In genomic region chr17:21043296-21044232, GRCh38 we compare ENCODE assay signal across 8 cellular contexts. TPM values are rescaled to one million over a fixed set of nuclear protein-coding genes. Genes with fewer than 3 reads are reported as not detected.
DNase-seq lines count a peak whose midpoint lies in the region; ATAC-seq and TF ChIP-seq lines count a peak whose summit lies in the region.

No MANE protein-coding gene starts in this region.

- peak overlapping the region; percentile 97 to 99 for H3K27ac ChIP-seq in liver (ENCODE audit: low read depth in 1 of 2, low read length in 2 of 2)

- TF ChIP-seq RAD21 in liver (IDR thresholded peaks at IDR 0.05), result peak; percentile 65 to 74

- peak overlapping the region; percentile 84 to 87 for H3K9ac ChIP-seq in liver (ENCODE audit: low read depth in 1 of 2, low read length in 2 of 2)

- no peaks in the 10 kb centered on the region for H3K9me3 ChIP-seq in liver (ENCODE audit: control insufficient read depth in 4 of 4, low read length in 3 of 4)

- DNase-seq in ACHN (peak; percentile 98), NCI-H2196 (lab: John Stamatoyannopoulos, UW; ENCODE audit: unreplicated experiment) (peak; percentile 88), choroid plexus epithelial cell (ENCODE audit: low read depth) (peak; percentile 99)
- DNase-seq in activated CD4-positive, CD25-positive, alpha-beta regulatory T cell (lab: John Stamatoyannopoulos, UW), result peak; percentile 90 to 99 (median 98)
- DNase-seq in stimulated activated CD4-positive, alpha-beta T cell treated with anti-CD3 and anti-CD28 coated beads, Interleukin-4, amount 100 ng/mL, for 24 hours, result peak; percentile 98

- peak overlapping the region; percentile 82 for H3K4me3 ChIP-seq in choroid plexus epithelial cell (ENCODE audit: low read depth, low read length)
- H3K4me3 ChIP-seq in liver (ENCODE audit: low read depth in 1 of 3, low read length in 3 of 3), result peak overlapping the region; percentile 37 to 89 (median 48)

- in situ Hi-C loops in ACHN (cut with HindIII; ENCODE audit: low pct_ligation_motif_present, low pct_unique_long_range_greater_than_20kb, low sequenced_read_pairs), result no loop called here

- TF ChIP-seq CTCF in choroid plexus epithelial cell (conservative IDR thresholded peaks at IDR 0.05; ENCODE audit: low read depth, low read length) (peak; percentile 80), liver (IDR thresholded peaks at IDR 0.05; ENCODE audit: low read depth, low read length, missing input control) (peak; percentile 68)

- H3K4me1 ChIP-seq in liver (ENCODE audit: control insufficient read depth in 4 of 4, insufficient read depth in 4 of 4, low read length in 3 of 4), result peaks cover 9 to 23% (median 14%) of the 10 kb centered on the region in 4 donors

- WGBS in liver, result 1% methylated on average over 50 of the region's 50 CpGs

- peaks cover 0 to 2% (median 0%) of the 10 kb centered on the region in 4 donors for H3K36me3 ChIP-seq in liver (ENCODE audit: control insufficient read depth in 4 of 4, insufficient read depth in 3 of 4, low read depth in 1 of 4, low read length in 3 of 4)

- ATAC-seq in GM18867 (IDR thresholded peaks at IDR 0.05; ENCODE audit: unreplicated experiment) (peak; percentile 83), HG03097 (IDR thresholded peaks at IDR 0.05; ENCODE audit: low FRiP score, unreplicated experiment) (peak; percentile 84)

- no peaks in the 10 kb centered on the region for H3K27me3 ChIP-seq in liver (ENCODE audit: control insufficient read depth in 4 of 4, insufficient read depth in 4 of 4, low read length in 3 of 4)

TF ChIP-seq in liver, 16 proteins besides CTCF, POLR2A, EP300 and RAD21:
- peak; percentile 7 to 29 for TF ChIP-seq RXRA (IDR thresholded peaks at IDR 0.05)
- no peak for TF ChIP-seq HNF4G (IDR thresholded peaks at IDR 0.05)
- TF ChIP-seq SP1 (IDR thresholded peaks at IDR 0.05), result peak; percentile 61
- peak in 1 of 2 donors; percentile 10 for TF ChIP-seq HNF4A (conservative IDR thresholded peaks at IDR 0.05)
- TF ChIP-seq JUND (IDR thresholded peaks at IDR 0.05), result no peak
- peak in 1 of 2 donors; percentile 7 for TF ChIP-seq GABPA (IDR thresholded peaks at IDR 0.05 in 1 of 2, conservative IDR thresholded peaks at IDR 0.05 in 1 of 2)
- no peak for TF ChIP-seq NR2F2 (IDR thresholded peaks at IDR 0.05)
- TF ChIP-seq EGR1 (IDR thresholded peaks at IDR 0.05; ENCODE audit: low read depth in 2 of 2), result peak; percentile 94
- TF ChIP-seq ZBTB33 (IDR thresholded peaks at IDR 0.05), result peak; percentile 32
- TF ChIP-seq YY1 (IDR thresholded peaks at IDR 0.05), result peak; percentile 88
- no peak for TF ChIP-seq ATF3 (IDR thresholded peaks at IDR 0.05)
- peak; percentile 80 for TF ChIP-seq REST (IDR thresholded peaks at IDR 0.05)
- no peak for TF ChIP-seq FOXA1 (IDR thresholded peaks at IDR 0.05)

RNA-seq across cellular contexts. Expression of gene USP22, which starts 0.8 kb away (rescaled TPM):
- 100 to 1,000 TPM in 1 of 2 donors, 10 to 100 TPM in 1; 83.6 to 109 TPM for total RNA-seq in liver
- 10 to 100 TPM; 27.2 to 32.6 TPM for polyA plus RNA-seq in liver

Comparison
In these comparisons a context has a peak if more than half of its experiments do, and no peak if none do; other contexts are left out.
1. Peak in every context shown above with its lines: DNase-seq, ATAC-seq, H3K4me3 ChIP-seq and H3K27ac ChIP-seq.